ENCODE assay signal across 9 cellular contexts in the genomic region with DNA sequence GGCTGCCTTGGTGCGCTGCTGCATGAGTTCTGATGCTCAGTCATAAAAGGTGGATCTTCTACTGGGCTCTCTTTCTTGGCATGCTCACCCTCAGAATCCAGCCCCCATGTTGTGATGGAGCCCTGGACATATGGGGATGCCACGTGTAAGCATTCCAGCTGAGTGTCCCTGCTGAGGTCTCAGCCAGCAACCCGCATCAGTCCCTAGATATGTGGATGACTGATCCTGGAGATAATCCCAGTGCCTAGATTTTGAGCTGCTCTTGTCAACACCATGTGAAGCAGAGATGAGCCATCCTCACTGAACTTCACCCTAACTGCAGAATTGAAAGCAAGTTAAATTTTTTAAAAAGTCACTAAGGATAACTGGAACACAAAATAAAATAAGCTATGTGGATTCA.
"Had no signal": no experiment of that assay in that cellular context is flagged by ENCODE, and none has a peak within 500 bp of the region (broad histone marks: within the 10 kb centered on the region; RNA-seq: fewer than 3 reads in every experiment).

No MANE protein-coding gene starts in this region.

- H3K4me1 ChIP-seq: HAP-1 had no signal

- H3K4me3 ChIP-seq: GM23248, HAP-1 had no signal

- H3K9me3 ChIP-seq: HAP-1 had no signal

- ATAC-seq: HCT116, HepG2 had no signal

- H3K4me2 ChIP-seq: KMS-11 had no signal

- H3K27ac ChIP-seq: GM23248, HL-60, KMS-11 had no signal

- H2AFZ ChIP-seq: GM23248 had no signal

- DNase-seq: GM23248, GOT3, H7, KBM-7 had no signal

- H3K9ac ChIP-seq: GM23248, KMS-11 had no signal

- H3K36me3 ChIP-seq: HAP-1 had no signal
